In the genomic region with DNA sequence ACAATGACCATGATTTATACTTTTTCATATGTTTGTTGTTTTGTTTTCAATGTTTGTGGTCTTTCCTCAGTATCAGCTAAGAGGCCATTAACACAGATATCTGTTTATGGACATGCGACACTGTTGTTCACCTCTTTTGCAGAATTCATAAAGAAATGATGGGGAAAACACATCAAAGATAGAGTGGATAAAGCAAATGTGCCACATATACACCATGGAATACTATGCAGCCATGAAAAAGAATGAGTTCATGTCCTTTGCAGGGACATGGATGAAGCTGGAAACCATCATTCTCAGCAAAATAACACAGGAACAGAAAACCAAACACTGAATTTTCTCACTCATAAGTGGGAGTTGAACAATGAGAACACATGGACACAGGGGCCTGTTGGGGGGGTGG, we compare ENCODE assay signal across 6 cellular contexts. TPM values are rescaled to one million over a fixed set of nuclear protein-coding genes. Genes with fewer than 3 reads are reported as not detected.
"Had no signal": no experiment of that assay in that cellular context is flagged by ENCODE, and none has a peak within 500 bp of the region (broad histone marks: within the 10 kb centered on the region; RNA-seq: fewer than 3 reads in every experiment).

No MANE protein-coding gene starts in this region.

RNA-seq across cellular contexts. Expression of a gene that starts 5.7 kb away (rescaled TPM):
- total RNA-seq: HepG2, HFFc6 had no signal
- polyA plus RNA-seq: HepG2 had no signal

RNA-seq across cellular contexts. Expression of a gene that starts 27.0 kb away (rescaled TPM):
- total RNA-seq: GM23338, H1, H9, HepG2, HFFc6, HT1080 had no signal
- polyA plus RNA-seq: GM23338, H1, HepG2 had no signal
